In genomic region chr1:158101455-158101854, GRCh38 we compare ENCODE assay signal across 18 cellular contexts.
DNase-seq lines count a peak whose midpoint lies in the region; ATAC-seq, FAIRE-seq and TF ChIP-seq lines count a peak whose summit lies in the region.
"Had no signal": no experiment of that assay in that cellular context is flagged by ENCODE, and none has a peak within 500 bp of the region (broad histone marks: within the 10 kb centered on the region; RNA-seq: fewer than 3 reads in every experiment).

No MANE protein-coding gene starts in this region.

- CTCF ChIA-PET in A549 (lab: Yijun Ruan, JAX): interaction anchor here (5.3 to 45.7 kb wide), 2 partner anchors 12 to 124 kb away, joined by 35 to 2212 read pairs; partner anchors contain the start of gene KIRREL1
- CTCF ChIA-PET in WTC11 (lab: Charles Lee): interaction anchor here (0.8 to 14.7 kb wide), 3 partner anchors 20 to 124 kb away, joined by 3 to 347 read pairs (median 4); no protein-coding TSS in a partner anchor

- H3K4me3 ChIP-seq in A549 (no peak overlapping the region), mesodermal cell (ENCODE audit: extremely low read depth, insufficient read depth, low read length, poor library complexity, severe bottlenecking) (no peak overlapping the region), aorta (ENCODE audit: low read length in 2 of 2) (no peak overlapping the region)
- H3K4me3 ChIP-seq: MG63, PC-9 had no signal

- H3K27ac Mint-ChIP-seq in HFFc6 (peak overlapping the region; percentile 58), WTC11 (peak overlapping the region; percentile 96)
- H3K27ac Mint-ChIP-seq in stimulated activated naive CD8-positive, alpha-beta T cell treated with anti-CD3 and anti-CD28 coated beads, Interleukin-15, amount 100 ng/mL, for 72 hours: no peak overlapping the region

- H3K27me3 Mint-ChIP-seq in HFFc6 (ENCODE audit: insufficient read depth): peaks cover 23% of the 10 kb centered on the region
- H3K27me3 Mint-ChIP-seq in WTC11 (ENCODE audit: low read depth): no peaks in the 10 kb centered on the region
- peaks cover 19% of the 10 kb centered on the region for H3K27me3 Mint-ChIP-seq in stimulated activated naive CD8-positive, alpha-beta T cell treated with anti-CD3 and anti-CD28 coated beads, Interleukin-15, amount 100 ng/mL, for 72 hours

- H3K9me3 ChIP-seq in A549 (no peaks in the 10 kb centered on the region), mesodermal cell (ENCODE audit: control insufficient read depth, low read length) (no peaks in the 10 kb centered on the region), aorta (ENCODE audit: control insufficient read depth, low read length) (no peaks in the 10 kb centered on the region)
- H3K9me3 ChIP-seq: MG63 had no signal

- no peak overlapping the region for H3K27ac ChIP-seq in A549
- peak overlapping the region; percentile 45 for H3K27ac ChIP-seq in mesodermal cell (ENCODE audit: low read depth, low read length, severe bottlenecking)
- no peak overlapping the region for H3K27ac ChIP-seq in aorta (ENCODE audit: low read depth in 1 of 2, low read length in 2 of 2)
- H3K27ac ChIP-seq: 22Rv1, C4-2B, KMS-11, PC-9 had no signal

- H3K4me1 Mint-ChIP-seq in HFFc6 (ENCODE audit: low read depth) (peaks cover 30% of the 10 kb centered on the region), WTC11 (peaks cover 95% of the 10 kb centered on the region)
- peaks cover 15% of the 10 kb centered on the region for H3K4me1 Mint-ChIP-seq in stimulated activated naive CD8-positive, alpha-beta T cell treated with anti-CD3 and anti-CD28 coated beads, Interleukin-15, amount 100 ng/mL, for 72 hours

- intact Hi-C loops in aorta (cut with DNase I): no loop called here

- H3K9me3 Mint-ChIP-seq in HFFc6 (no peaks in the 10 kb centered on the region), WTC11 (no peaks in the 10 kb centered on the region)
- H3K9me3 Mint-ChIP-seq in stimulated activated naive CD8-positive, alpha-beta T cell treated with anti-CD3 and anti-CD28 coated beads, Interleukin-15, amount 100 ng/mL, for 72 hours: no peaks in the 10 kb centered on the region

- H3K4me2 ChIP-seq in A549: peak overlapping the region; percentile 17; the same call in 1 of the 3 replicates
- H3K4me2 ChIP-seq: KMS-11, PC-9 had no signal

- H3K4me1 ChIP-seq in A549 (peaks cover 8% of the 10 kb centered on the region; the same call in 1 of the 3 replicates), mesodermal cell (ENCODE audit: control insufficient read depth, insufficient read depth, low read length, poor library complexity, severe bottlenecking) (peaks cover 41% of the 10 kb centered on the region), aorta (ENCODE audit: control insufficient read depth in 1 of 2, insufficient read depth in 2 of 2, low read length in 2 of 2) (no peaks in the 10 kb centered on the region)

- POLR2A ChIA-PET in A549 (lab: Yijun Ruan, JAX): no interaction called here
- POLR2A ChIA-PET in WTC11 (lab: Charles Lee): no interaction called here

- TF ChIP-seq RAD21 in A549 (conservative IDR thresholded peaks at IDR 0.05 in 1 of 2, IDR thresholded peaks at IDR 0.05 in 1 of 2): no peak

- H3K36me3 Mint-ChIP-seq in HFFc6 (ENCODE audit: low read depth): peaks cover 6% of the 10 kb centered on the region; the same call in 1 of the 2 replicates
- H3K36me3 Mint-ChIP-seq in WTC11: no peaks in the 10 kb centered on the region

- WGBS in A549 (ENCODE audit: missing lambda C conversion rate): 86% methylated on average over 2 of the region's 2 CpGs
- WGBS in mesodermal cell (ENCODE audit: insufficient coverage in 2 of 2), 2 experiments: 92% methylated on average over 2 of the region's 2 CpGs; no CpG with 5 or more reads in 1 of the 2 experiments
- WGBS in aorta, 2 donors: 78 to 81% methylated on average over 2 of the region's 2 CpGs

- no peak for DNase-seq in A549 (ENCODE audit: low read depth in 1 of 2, low spot score in 1 of 2)
- DNase-seq in HFFc6: no peak
- DNase-seq in WTC11 (ENCODE audit: low spot score): no peak
- no peak for DNase-seq in kidney glomerular epithelial cell (lab: John Stamatoyannopoulos, UW)
- DNase-seq in stimulated activated naive CD8-positive, alpha-beta T cell treated with anti-CD3 and anti-CD28 coated beads, Interleukin-15, amount 100 ng/mL, for 72 hours: no peak
- no peak for DNase-seq in aorta
- DNase-seq: DMS153, MG63, NCI-H1105, NCI-H187, NCI-H774, PC-9, Right ventricle myocardium superior had no signal

- H3K4me3 Mint-ChIP-seq in HFFc6: no peak overlapping the region
- H3K4me3 Mint-ChIP-seq in WTC11: no peak overlapping the region
- H3K4me3 Mint-ChIP-seq in stimulated activated naive CD8-positive, alpha-beta T cell treated with anti-CD3 and anti-CD28 coated beads, Interleukin-15, amount 100 ng/mL, for 72 hours: no peak overlapping the region

- peaks cover 11% of the 10 kb centered on the region for H3K36me3 ChIP-seq in mesodermal cell (ENCODE audit: control insufficient read depth, insufficient read depth, low read length)
- H3K36me3 ChIP-seq in aorta (ENCODE audit: control insufficient read depth in 1 of 2, insufficient read depth in 2 of 2, low read length in 1 of 2): no peaks in the 10 kb centered on the region

- TF ChIP-seq EP300 in A549 (IDR thresholded peaks at IDR 0.05): no peak

- no peak for TF ChIP-seq POLR2A in A549 (IDR thresholded peaks at IDR 0.05; ENCODE audit: low read length)

- no peaks in the 10 kb centered on the region for H3K27me3 ChIP-seq in aorta (ENCODE audit: control insufficient read depth in 1 of 2, insufficient read depth in 2 of 2, low read length in 1 of 2)
- H3K27me3 ChIP-seq: MG63 had no signal

- no peak for TF ChIP-seq CTCF in A549 (IDR thresholded peaks at IDR 0.05)
- TF ChIP-seq CTCF in HFFc6 (IDR thresholded peaks at IDR 0.05): no peak
- no peak for TF ChIP-seq CTCF in WTC11 (IDR thresholded peaks at IDR 0.05)

- peak in 1 of 2 experiments; percentile 13; a peak in 2 of 6 replicates for ATAC-seq in A549
- no peak for ATAC-seq in WTC11
- no peak for ATAC-seq in stimulated activated naive CD8-positive, alpha-beta T cell treated with anti-CD3 and anti-CD28 coated beads, Interleukin-15, amount 100 ng/mL, for 72 hours
- ATAC-seq in HG03108 (IDR thresholded peaks at IDR 0.05; ENCODE audit: unreplicated experiment): no peak
- no peak for ATAC-seq in aorta (ENCODE audit: low FRiP score)

- no peak for FAIRE-seq in A549 (lab: Jason Lieb, UNC)

TF ChIP-seq in A549, 52 proteins besides CTCF, POLR2A, EP300 and RAD21 (continues in another document):
- TF ChIP-seq BCL3 (IDR thresholded peaks at IDR 0.05) (no peak), NPAS2 (CRISPR knock-in tag; IDR thresholded peaks at IDR 0.05; ENCODE audit: borderline replicate concordance) (no peak), MAZ (IDR thresholded peaks at IDR 0.05; ENCODE audit: borderline replicate concordance, low read depth, low read length) (no peak), KDM1A (IDR thresholded peaks at IDR 0.05; ENCODE audit: low read depth) (no peak), MAX (IDR thresholded peaks at IDR 0.05) (no peak), E2F6 (IDR thresholded peaks at IDR 0.05; ENCODE audit: borderline replicate concordance, low read depth) (no peak), CEBPB (IDR thresholded peaks at IDR 0.05) (no peak)

TF ChIP-seq in WTC11, 78 proteins besides CTCF, POLR2A, EP300 and RAD21:
- TF ChIP-seq ZNF232 (CRISPR knock-in tag; IDR thresholded peaks at IDR 0.05): no peak

Comparison
In these comparisons a context has a peak if more than half of its experiments do, and no peak if none do; other contexts are left out.
1. H3K27ac Mint-ChIP-seq: peak in HFFc6 (single experiment) and WTC11 (single experiment); none in stimulated activated naive CD8-positive, alpha-beta T cell treated with anti-CD3 and anti-CD28 coated beads, Interleukin-15, amount 100 ng/mL, for 72 hours (0 of 2).